8 cellular contexts compared by ENCODE assay signal in genomic region chr1:1430114-1430982, GRCh38. TPM values are rescaled to one million over a fixed set of nuclear protein-coding genes. Genes with fewer than 3 reads are reported as not detected.
A peak's percentile ranks its signal among the peaks of the same experiment; 100 is the strongest.
DNase-seq lines count a peak whose midpoint lies in the region; ATAC-seq and TF ChIP-seq lines count a peak whose summit lies in the region.

No MANE protein-coding gene starts in this region.

- peaks cover 39% of the 10 kb centered on the region for H3K4me1 Mint-ChIP-seq in neural crest cell
- peaks cover 5% of the 10 kb centered on the region for H3K4me1 Mint-ChIP-seq in activated T-cell treated with anti-CD3 and anti-CD28 coated beads, Interleukin-2, amount 50 U/mL, for 4 hours (ENCODE audit: low read depth)

- no peak for ATAC-seq in HG02798 (IDR thresholded peaks at IDR 0.05; ENCODE audit: poor library complexity, unreplicated experiment)
- ATAC-seq in GM21367 (IDR thresholded peaks at IDR 0.05; ENCODE audit: unreplicated experiment), result no peak
- no peak for ATAC-seq in activated T-cell treated with anti-CD3 and anti-CD28 coated beads, Interleukin-2, amount 50 U/mL, for 4 hours

- TF ChIP-seq CTCF in fibroblast of mammary gland (conservative IDR thresholded peaks at IDR 0.05; ENCODE audit: control insufficient read depth, insufficient read depth, low read depth, low read length) (peak; percentile 18), neural crest cell (conservative IDR thresholded peaks at IDR 0.05) (no peak)

- DNase-seq in Ammon's horn (ENCODE audit: low spot score), result peak; percentile 79
- peak; percentile 66 for DNase-seq in NCI-H446 treated with DMSO at 0.1 percent for 48 hours (lab: John Stamatoyannopoulos, UW)
- DNase-seq in fibroblast of mammary gland (ENCODE audit: low read depth), result peak; percentile 51
- DNase-seq in neural crest cell (ENCODE audit: low read depth, low spot score), result no peak
- DNase-seq in activated T-cell treated with anti-CD3 and anti-CD28 coated beads, Interleukin-2, amount 50 U/mL, for 4 hours, result no peak
- no peak for DNase-seq in activated CD8-positive, alpha-beta memory T cell treated with anti-CD3 and anti-CD28 coated beads for 24 hours

- peaks cover 29% of the 10 kb centered on the region for H3K27me3 Mint-ChIP-seq in neural crest cell (ENCODE audit: low read depth)
- H3K27me3 Mint-ChIP-seq in activated T-cell treated with anti-CD3 and anti-CD28 coated beads, Interleukin-2, amount 50 U/mL, for 4 hours (ENCODE audit: low read depth), result peaks cover 32% of the 10 kb centered on the region

- H3K27ac Mint-ChIP-seq in neural crest cell (ENCODE audit: unreplicated experiment), result no peak overlapping the region

- H3K4me3 Mint-ChIP-seq in neural crest cell, result peak overlapping the region; percentile 61
- no peak overlapping the region for H3K4me3 Mint-ChIP-seq in activated T-cell treated with anti-CD3 and anti-CD28 coated beads, Interleukin-2, amount 50 U/mL, for 4 hours

- no peaks in the 10 kb centered on the region for H3K36me3 Mint-ChIP-seq in neural crest cell (ENCODE audit: low read depth)
- no peaks in the 10 kb centered on the region for H3K36me3 Mint-ChIP-seq in activated T-cell treated with anti-CD3 and anti-CD28 coated beads, Interleukin-2, amount 50 U/mL, for 4 hours (ENCODE audit: insufficient read depth)

- H3K9me3 Mint-ChIP-seq in neural crest cell, result no peaks in the 10 kb centered on the region
- no peaks in the 10 kb centered on the region for H3K9me3 Mint-ChIP-seq in activated T-cell treated with anti-CD3 and anti-CD28 coated beads, Interleukin-2, amount 50 U/mL, for 4 hours

- H3K4me3 ChIP-seq in fibroblast of mammary gland (ENCODE audit: control insufficient read depth, low read depth, low read length), result no peak overlapping the region

RNA-seq across cellular contexts. Expression of gene VWA1, which starts 5.1 kb away (rescaled TPM):
- 8.9 and 9.6 TPM in 2 replicates for total RNA-seq in neural crest cell
- under 1 TPM; 0.18 to 0.58 (median 0.19) TPM for total RNA-seq in activated T-cell treated with anti-CD3 and anti-CD28 coated beads, Interleukin-2, amount 50 U/mL, for 4 hours

RNA-seq across cellular contexts. Expression of gene ANKRD65, which starts 9.3 kb away (rescaled TPM):
- 0.66 and 0.89 TPM in 2 replicates for total RNA-seq in neural crest cell
- total RNA-seq in activated T-cell treated with anti-CD3 and anti-CD28 coated beads, Interleukin-2, amount 50 U/mL, for 4 hours, result under 1 TPM in 1 of 3 donors, not detected in 2; 0.15 TPM

RNA-seq across cellular contexts. Expression of gene ATAD3C, which starts 19.1 kb away (rescaled TPM):
- total RNA-seq in neural crest cell, result 0.23 and 0.41 TPM in 2 replicates
- total RNA-seq in activated T-cell treated with anti-CD3 and anti-CD28 coated beads, Interleukin-2, amount 50 U/mL, for 4 hours, result 1 to 10 TPM in 1 of 3 donors, under 1 TPM in 2; 0.33 to 1.1 (median 0.74) TPM

RNA-seq across cellular contexts. Expression of gene MRPL20, which starts 23.3 kb away (rescaled TPM):
- 113 and 117 TPM in 2 replicates for total RNA-seq in neural crest cell
- total RNA-seq in activated T-cell treated with anti-CD3 and anti-CD28 coated beads, Interleukin-2, amount 50 U/mL, for 4 hours, result 100 to 1,000 TPM; 254 to 300 (median 271) TPM

RNA-seq across cellular contexts. Expression of gene CCNL2, which starts 31.2 kb away (rescaled TPM):
- total RNA-seq in neural crest cell, result 249 and 261 TPM in 2 replicates
- 100 to 1,000 TPM; 112 to 127 (median 118) TPM for total RNA-seq in activated T-cell treated with anti-CD3 and anti-CD28 coated beads, Interleukin-2, amount 50 U/mL, for 4 hours

Comparison
In these comparisons a context has a peak if more than half of its experiments do, and no peak if none do; other contexts are left out.
1. DNase-seq: peak in Ammon's horn (single experiment), NCI-H446 treated with DMSO at 0.1 percent for 48 hours (single experiment) and fibroblast of mammary gland (single experiment); none in neural crest cell (single experiment), activated T-cell treated with anti-CD3 and anti-CD28 coated beads, Interleukin-2, amount 50 U/mL, for 4 hours (single experiment) and activated CD8-positive, alpha-beta memory T cell treated with anti-CD3 and anti-CD28 coated beads for 24 hours (single experiment).